ENCODE assay signal across 9 cellular contexts in genomic region chr5:38847549-38848341, GRCh38. TPM values are rescaled to one million over a fixed set of nuclear protein-coding genes. Genes with fewer than 3 reads are reported as not detected.
DNase-seq lines count a peak whose midpoint lies in the region; ATAC-seq, FAIRE-seq and TF ChIP-seq lines count a peak whose summit lies in the region.
"Had no signal": no experiment of that assay in that cellular context is flagged by ENCODE, and none has a peak within 500 bp of the region (broad histone marks: within the 10 kb centered on the region; RNA-seq: fewer than 3 reads in every experiment).

No MANE protein-coding gene starts in this region.

- peak overlapping the region; percentile 99 for H3K9ac ChIP-seq in astrocyte (ENCODE audit: low read length)

- H3K4me1 ChIP-seq in astrocyte (ENCODE audit: insufficient read depth, low read length) (peaks cover 8% of the 10 kb centered on the region), right cardiac atrium (ENCODE audit: control insufficient read depth, insufficient read depth, low read length) (peaks cover 6% of the 10 kb centered on the region)

- H3K36me3 ChIP-seq in astrocyte (ENCODE audit: insufficient read depth, low read length): no peaks in the 10 kb centered on the region

- H3K79me2 ChIP-seq in astrocyte (ENCODE audit: insufficient read depth, low read length): peaks cover 88% of the 10 kb centered on the region

- H3K9me3 ChIP-seq in astrocyte (ENCODE audit: insufficient read depth, low read depth, low read length) (no peaks in the 10 kb centered on the region), right cardiac atrium (ENCODE audit: control insufficient read depth, low read length) (peaks cover 2% of the 10 kb centered on the region)
- peaks cover 9% of the 10 kb centered on the region for H3K9me3 ChIP-seq in CD4-positive, alpha-beta T cell (ENCODE audit: control insufficient read depth, low read length)

- H3K4me1 Mint-ChIP-seq in astrocyte (ENCODE audit: low read depth, unreplicated experiment): peaks cover 17% of the 10 kb centered on the region
- H3K4me1 Mint-ChIP-seq in CD4-positive, alpha-beta T cell (ENCODE audit: low read depth): peaks cover 4% of the 10 kb centered on the region

- no peak for TF ChIP-seq CTCF in astrocyte (IDR thresholded peaks at IDR 0.05; ENCODE audit: insufficient read depth, low read depth, low read length)
- TF ChIP-seq CTCF in CD4-positive, alpha-beta T cell (IDR thresholded peaks at IDR 0.05): no peak

- H3K36me3 Mint-ChIP-seq in astrocyte (ENCODE audit: low read depth, unreplicated experiment): peaks cover 8% of the 10 kb centered on the region
- no peaks in the 10 kb centered on the region for H3K36me3 Mint-ChIP-seq in CD4-positive, alpha-beta T cell (ENCODE audit: low read depth)

- peaks cover 22% of the 10 kb centered on the region for H4K20me1 ChIP-seq in astrocyte (ENCODE audit: insufficient read depth, low read length)

- H3K4me3 ChIP-seq in astrocyte (ENCODE audit: insufficient read depth, low read depth, low read length) (peak overlapping the region; percentile 95), right cardiac atrium (ENCODE audit: low read length) (peak overlapping the region; percentile 57), skin epidermis (peak overlapping the region in 6 of 7 experiments; percentile 43 to 71 (median 58))

- no peak for FAIRE-seq in astrocyte (lab: Jason Lieb, UNC)
- FAIRE-seq: GM18507 had no signal

- CTCF ChIA-PET in CD4-positive, alpha-beta T cell (lab: Charles Lee): no interaction called here

- peak overlapping the region; percentile 4 for H3K27ac ChIP-seq in astrocyte (ENCODE audit: low read depth, low read length)
- H3K27ac ChIP-seq in right cardiac atrium (ENCODE audit: low read length): peak overlapping the region; percentile 15
- peak overlapping the region in 17 of 21 experiments; percentile 16 to 99 (median 96) for H3K27ac ChIP-seq in skin epidermis
- H3K27ac ChIP-seq in CD4-positive, alpha-beta T cell (ENCODE audit: low read depth, low read length): no peak overlapping the region

- peak overlapping the region; percentile 98 for H3K4me3 Mint-ChIP-seq in astrocyte (ENCODE audit: unreplicated experiment)
- no peak overlapping the region for H3K4me3 Mint-ChIP-seq in CD4-positive, alpha-beta T cell

- peak; percentile 28 for DNase-seq in ELR (ENCODE audit: low read depth)
- DNase-seq in astrocyte (ENCODE audit: low read depth): peak; percentile 64
- no peak for DNase-seq in right cardiac atrium
- no peak for DNase-seq in activated gamma-delta T cell treated with Interleukin-2 at 50 U/mL for 16 hours
- no peak for DNase-seq in T-helper 2 cell
- DNase-seq in CD4-positive, alpha-beta T cell: no peak
- DNase-seq in RPMI8226: no peak

- POLR2A ChIA-PET in CD4-positive, alpha-beta T cell (lab: Charles Lee): no interaction called here

- intact Hi-C loops in right cardiac atrium (cut with DNase I): loop anchor here in 1 of 4 donors (5.0 kb wide), 1 partner anchor 75 kb away; no protein-coding TSS in a partner anchor
- intact Hi-C loops in CD4-positive, alpha-beta T cell (cut with DNase I, micrococcal nuclease): no loop called here

- 72% methylated on average over 9 of the region's 9 CpGs for WGBS in right cardiac atrium

- no peaks in the 10 kb centered on the region for H3K27me3 ChIP-seq in astrocyte (ENCODE audit: insufficient read depth, low read length)
- H3K27me3 ChIP-seq in right cardiac atrium (ENCODE audit: control insufficient read depth, insufficient read depth): no peaks in the 10 kb centered on the region
- H3K27me3 ChIP-seq in CD4-positive, alpha-beta T cell (ENCODE audit: control insufficient read depth, insufficient read depth, low read length): peaks cover 48% of the 10 kb centered on the region

- H3K27me3 Mint-ChIP-seq in astrocyte (ENCODE audit: low read depth, unreplicated experiment): no peaks in the 10 kb centered on the region
- peaks cover 70% of the 10 kb centered on the region for H3K27me3 Mint-ChIP-seq in CD4-positive, alpha-beta T cell

- H3K27ac Mint-ChIP-seq in astrocyte (ENCODE audit: unreplicated experiment): peak overlapping the region; percentile 75
- H3K27ac Mint-ChIP-seq in CD4-positive, alpha-beta T cell: no peak overlapping the region

- no peak overlapping the region for H2AFZ ChIP-seq in astrocyte (ENCODE audit: low read depth, low read length)

- H3K4me2 ChIP-seq in astrocyte (ENCODE audit: low read length): peak overlapping the region; percentile 98

- ATAC-seq in right cardiac atrium: no peak
- no peak for ATAC-seq in CD4-positive, alpha-beta T cell (ENCODE audit: poor library complexity)

- H3K9me3 Mint-ChIP-seq in astrocyte (ENCODE audit: unreplicated experiment): peaks cover 2% of the 10 kb centered on the region
- H3K9me3 Mint-ChIP-seq in CD4-positive, alpha-beta T cell: peaks cover 7% of the 10 kb centered on the region

RNA-seq across cellular contexts. Expression of gene OSMR, which starts 1.9 kb away (rescaled TPM):
- 38.6 and 39.2 TPM in 2 replicates for total RNA-seq in astrocyte
- 10 to 100 TPM; 17.3 to 47.6 (median 21.7) TPM for total RNA-seq in right cardiac atrium
- 9.8 TPM for polyA plus RNA-seq in right cardiac atrium
- total RNA-seq in CD4-positive, alpha-beta T cell: not detected

Comparison
In these comparisons a context has a peak if more than half of its experiments do, and no peak if none do; other contexts are left out.
1. DNase-seq: peak in ELR (single experiment) and astrocyte (single experiment); none in right cardiac atrium (0 of 3), activated gamma-delta T cell treated with Interleukin-2 at 50 U/mL for 16 hours (single experiment), T-helper 2 cell (0 of 5), CD4-positive, alpha-beta T cell (0 of 10) and RPMI8226 (single experiment).
2. RNA of gene OSMR, which starts 1.9 kb away (total RNA-seq): 38.6 to 39.2 TPM in astrocyte and 17.3 to 47.6 TPM in right cardiac atrium; not detected in CD4-positive, alpha-beta T cell; every median in the first group is over 10 times any median in the second.
3. Peak in every context shown above with its lines, with median percentiles within 50 percentile points of each other: H3K4me3 ChIP-seq.